8 cellular contexts compared by ENCODE assay signal in the genomic region with DNA sequence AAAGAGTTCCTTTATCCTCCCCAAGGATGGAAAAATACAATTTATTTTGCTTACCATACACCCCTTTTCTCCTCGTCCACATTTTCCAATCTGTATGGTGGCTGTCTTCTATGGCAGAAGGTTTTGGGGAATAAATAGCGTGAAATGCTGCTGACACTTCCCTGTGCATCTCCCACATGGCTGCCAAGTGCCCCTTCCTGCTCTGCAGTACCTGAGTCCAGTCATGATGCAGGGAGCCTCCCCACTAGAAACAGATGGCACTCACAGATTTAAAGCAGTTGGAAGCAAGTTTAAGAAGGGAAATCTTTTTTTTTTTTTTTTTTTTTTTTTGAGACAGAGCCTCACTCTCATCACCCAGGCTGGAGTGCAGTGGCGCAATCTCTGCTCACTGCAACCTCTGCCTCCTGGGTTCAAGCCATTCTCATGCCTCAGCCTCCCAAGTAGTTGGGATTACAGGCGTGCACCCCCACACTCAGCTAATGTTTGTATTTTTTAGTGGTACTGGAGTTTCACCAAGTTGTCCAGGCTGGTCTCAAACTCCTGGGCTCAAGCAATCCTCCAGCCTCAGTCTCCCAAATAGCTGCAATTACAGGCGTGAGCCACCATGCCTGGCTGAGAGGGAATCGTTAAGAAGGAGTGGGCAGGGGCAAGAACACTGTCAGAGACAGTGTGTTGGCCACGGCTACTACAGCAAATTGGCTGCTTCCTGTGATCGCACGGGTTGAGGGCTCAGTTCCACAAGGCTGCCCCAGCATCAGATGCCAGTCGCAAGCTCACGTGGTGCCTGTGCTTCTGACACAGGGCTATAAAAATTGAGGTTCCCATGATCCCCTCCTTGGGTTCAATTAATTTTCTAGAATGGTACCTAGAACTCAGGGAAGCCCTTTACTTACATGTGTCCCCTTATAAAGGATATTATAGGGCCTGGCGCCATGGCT. TPM values are rescaled to one million over a fixed set of nuclear protein-coding genes. Genes with fewer than 3 reads are reported as not detected.
A peak's percentile ranks its signal among the peaks of the same experiment; 100 is the strongest.
DNase-seq lines count a peak whose midpoint lies in the region; ATAC-seq, FAIRE-seq and TF ChIP-seq lines count a peak whose summit lies in the region.

No MANE protein-coding gene starts in this region.

- H3K27ac Mint-ChIP-seq in astrocyte (ENCODE audit: unreplicated experiment) (peak overlapping the region; percentile 69), naive B cell (peak overlapping the region; percentile 98 to 100 (median 100))

- CTCF ChIA-PET in HEK293 (lab: Yijun Ruan, JAX), result interaction anchor here (0.6 kb wide), 2 partner anchors 22 to 178 kb away, joined by 3 read pairs; no protein-coding TSS in a partner anchor

- FAIRE-seq in astrocyte (lab: Jason Lieb, UNC), result no peak

- peak overlapping the region; percentile 42; the same call in 1 of the 2 replicates for H3K9ac ChIP-seq in BLaER1
- no peak overlapping the region for H3K9ac ChIP-seq in astrocyte (ENCODE audit: low read length)

- peaks cover 91% of the 10 kb centered on the region for H3K4me1 ChIP-seq in BLaER1
- H3K4me1 ChIP-seq in HEK293 (ENCODE audit: control insufficient read depth, insufficient read depth, low read length), result no peaks in the 10 kb centered on the region
- no peaks in the 10 kb centered on the region for H3K4me1 ChIP-seq in astrocyte (ENCODE audit: insufficient read depth, low read length)

- no peaks in the 10 kb centered on the region for H3K9me3 Mint-ChIP-seq in astrocyte (ENCODE audit: unreplicated experiment)
- H3K9me3 Mint-ChIP-seq in naive B cell, result no peaks in the 10 kb centered on the region

- H3K36me3 Mint-ChIP-seq in astrocyte (ENCODE audit: low read depth, unreplicated experiment) (peaks cover 16% of the 10 kb centered on the region), naive B cell (peaks cover 6 to 8% of the 10 kb centered on the region in 2 donors)

- no peaks in the 10 kb centered on the region for H3K79me2 ChIP-seq in astrocyte (ENCODE audit: insufficient read depth, low read length)

- H4K20me1 ChIP-seq in BLaER1 (peaks cover 36% of the 10 kb centered on the region), astrocyte (ENCODE audit: insufficient read depth, low read length) (no peaks in the 10 kb centered on the region)

- ATAC-seq in naive B cell (ENCODE audit: low read depth in 2 of 2), result peak; percentile 50 to 52
- no peak for ATAC-seq in GM21529 (IDR thresholded peaks at IDR 0.05; ENCODE audit: unreplicated experiment)

- H3K27ac ChIP-seq in BLaER1 (peak overlapping the region; percentile 77), HEK293 (ENCODE audit: extremely low read depth, low read depth, low read length) (no peak overlapping the region), astrocyte (ENCODE audit: low read depth, low read length) (no peak overlapping the region)

- no peak overlapping the region for H2AFZ ChIP-seq in astrocyte (ENCODE audit: low read depth, low read length)

- H3K4me3 Mint-ChIP-seq in astrocyte (ENCODE audit: unreplicated experiment) (no peak overlapping the region), naive B cell (peak overlapping the region; percentile 52 to 89 (median 76))

- H3K36me3 ChIP-seq in BLaER1, result peaks cover 25% of the 10 kb centered on the region
- peaks cover 4 to 27% of the 10 kb centered on the region in 2 experiments; a peak in 2 of 3 replicates for H3K36me3 ChIP-seq in HEK293 (ENCODE audit: control insufficient read depth in 2 of 2, insufficient read depth in 1 of 2, low read length in 2 of 2)
- peaks cover 8% of the 10 kb centered on the region for H3K36me3 ChIP-seq in astrocyte (ENCODE audit: insufficient read depth, low read length)

- H3K4me3 ChIP-seq in BLaER1 (no peak overlapping the region), HEK293 (ENCODE audit: low read depth, low read length) (no peak overlapping the region), astrocyte (ENCODE audit: insufficient read depth, low read depth, low read length) (no peak overlapping the region)

- TF ChIP-seq CTCF in HEK293 (tag by site-specific recombination; IDR thresholded peaks at IDR 0.05) (no peak), astrocyte (IDR thresholded peaks at IDR 0.05; ENCODE audit: insufficient read depth, low read depth, low read length) (no peak)

- DNase-seq in astrocyte (ENCODE audit: low read depth), result no peak
- peak; percentile 82 for DNase-seq in naive B cell
- no peak for DNase-seq in NCI-H226
- no peak for DNase-seq in central memory CD4-positive, alpha-beta T cell
- no peak for DNase-seq in HuH-7.5 (ENCODE audit: low spot score)

- no peaks in the 10 kb centered on the region for H3K4me1 Mint-ChIP-seq in astrocyte (ENCODE audit: low read depth, unreplicated experiment)
- peaks cover 60 to 71% (median 66%) of the 10 kb centered on the region in 3 donors for H3K4me1 Mint-ChIP-seq in naive B cell

- H3K27me3 ChIP-seq in BLaER1, result no peaks in the 10 kb centered on the region
- no peaks in the 10 kb centered on the region for H3K27me3 ChIP-seq in astrocyte (ENCODE audit: insufficient read depth, low read length)

- no peaks in the 10 kb centered on the region for H3K27me3 Mint-ChIP-seq in astrocyte (ENCODE audit: low read depth, unreplicated experiment)
- no peaks in the 10 kb centered on the region for H3K27me3 Mint-ChIP-seq in naive B cell

- POLR2A ChIA-PET in HEK293 (lab: Yijun Ruan, JAX), result no interaction called here

- no peaks in the 10 kb centered on the region for H3K9me3 ChIP-seq in BLaER1
- no peaks in the 10 kb centered on the region for H3K9me3 ChIP-seq in HEK293 (ENCODE audit: control insufficient read depth, insufficient read depth, low read depth, low read length)
- H3K9me3 ChIP-seq in astrocyte (ENCODE audit: insufficient read depth, low read depth, low read length), result no peaks in the 10 kb centered on the region

- H3K4me2 ChIP-seq in BLaER1 (peak overlapping the region; percentile 94), astrocyte (ENCODE audit: low read length) (no peak overlapping the region)

TF ChIP-seq in HEK293, 187 proteins besides CTCF, POLR2A, EP300 and RAD21:
- TF ChIP-seq ZNF600 (tag by site-specific recombination; IDR thresholded peaks at IDR 0.05) (0 out of 2 replicates have a peak, but pooled peaks have one; percentile 14), ZNF37A (tag by site-specific recombination; IDR thresholded peaks at IDR 0.05) (no peak)
TF ChIP-seq in HEK293: peak in this region for 1.

RNA-seq across cellular contexts. Expression of gene PILRA, which starts 5.3 kb away (rescaled TPM):
- 2.3 and 3.0 TPM in 2 replicates for total RNA-seq in astrocyte
- polyA plus RNA-seq in naive B cell (ENCODE audit: low read depth in 6 of 6), result 1 to 10 TPM in 1 of 6 donors, under 1 TPM in 4, not detected in 1; 0.53 to 1.8 (median 0.53) TPM

RNA-seq across cellular contexts. Expression of gene PILRB, which starts 10.0 kb away (rescaled TPM):
- total RNA-seq in astrocyte, result 19.9 and 21.1 TPM in 2 replicates
- polyA plus RNA-seq in naive B cell (ENCODE audit: low read depth in 6 of 6), result 10 to 100 TPM in 2 of 6 donors, 1 to 10 TPM in 4; 3.5 to 28.7 (median 7.0) TPM
